Comparison of ENCODE assay signal across 20 cellular contexts in the genomic region with DNA sequence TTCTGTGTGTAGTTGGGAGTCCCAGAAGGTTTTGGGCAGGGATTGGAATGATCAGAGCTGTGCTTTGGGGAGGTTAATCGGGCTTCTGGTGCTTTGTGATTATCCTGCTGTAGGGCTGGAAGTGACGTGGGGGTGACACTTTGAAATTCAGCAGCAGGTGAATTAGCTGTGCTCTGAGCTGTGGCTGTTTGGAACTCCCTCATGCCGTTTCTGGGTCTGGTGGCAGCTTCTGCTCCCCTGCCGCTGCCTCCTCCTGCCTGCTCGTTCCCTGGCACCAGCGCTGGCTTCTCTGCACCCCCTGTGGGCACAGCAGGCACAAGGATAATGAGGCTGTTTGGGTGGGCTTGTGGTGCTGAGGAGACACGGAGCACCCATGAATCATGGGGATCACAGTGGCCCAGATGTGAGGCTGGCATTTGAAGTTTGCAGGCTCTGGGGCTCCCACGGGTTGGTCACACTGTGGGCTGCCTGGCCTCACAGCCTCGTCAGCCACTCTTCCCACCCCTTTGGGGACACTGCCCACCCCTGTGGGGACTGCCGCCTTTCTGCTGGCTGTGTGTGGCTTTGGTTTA. TPM values are rescaled to one million over a fixed set of nuclear protein-coding genes. Genes with fewer than 3 reads are reported as not detected.
DNase-seq lines count a peak whose midpoint lies in the region; ATAC-seq and TF ChIP-seq lines count a peak whose summit lies in the region.
"Had no signal": no experiment of that assay in that cellular context is flagged by ENCODE, and none has a peak within 500 bp of the region (broad histone marks: within the 10 kb centered on the region; RNA-seq: fewer than 3 reads in every experiment).

No MANE protein-coding gene starts in this region.

- peak; percentile 43 for DNase-seq in right atrium auricular region (ENCODE audit: low spot score)
- no peak for DNase-seq in heart right ventricle
- DNase-seq in myocyte (ENCODE audit: low read depth), result peak; percentile 22
- DNase-seq in sciatic nerve (ENCODE audit: low spot score), result peak; percentile 44
- DNase-seq in SW480 (ENCODE audit: low spot score), result no peak
- no peak for DNase-seq in GM03348 (ENCODE audit: low spot score)
- no peak for DNase-seq in foreskin fibroblast
- no peak for DNase-seq in stimulated activated CD4-positive, alpha-beta T cell treated with anti-CD3 and anti-CD28 coated beads, Interleukin-4, amount 100 ng/mL, for 1 hour
- DNase-seq: CD4-positive, alpha-beta memory T cell; DMS153; GDM1; GOT3; KG1; NCI-H1417; NCI-H1930; NCI-H226; NCI-H524; SHP77 treated with DMSO at 0.1 percent for 48 hours had no signal

- no peak overlapping the region for H3K27ac ChIP-seq in right atrium auricular region
- no peak overlapping the region for H3K27ac ChIP-seq in heart right ventricle
- H3K27ac ChIP-seq: A549 had no signal

- H3K4me3 ChIP-seq in right atrium auricular region (no peak overlapping the region), heart right ventricle (no peak overlapping the region), foreskin fibroblast (ENCODE audit: low read depth in 1 of 2, low read length in 2 of 2) (no peak overlapping the region)
- H3K4me3 ChIP-seq: A549 had no signal

- no peak for TF ChIP-seq CTCF in right atrium auricular region (IDR thresholded peaks at IDR 0.05)
- TF ChIP-seq CTCF in heart right ventricle (IDR thresholded peaks at IDR 0.05), result no peak
- TF ChIP-seq CTCF in foreskin fibroblast (IDR thresholded peaks at IDR 0.05; ENCODE audit: low read depth, low read length), result no peak

- peaks cover 6% of the 10 kb centered on the region for H3K36me3 ChIP-seq in right atrium auricular region
- H3K36me3 ChIP-seq in heart right ventricle, result peaks cover 0 to 60% (median 0%) of the 10 kb centered on the region in 9 donors

- intact Hi-C loops in heart right ventricle (cut with DNase I), result no loop called here
- intact Hi-C loops in sciatic nerve (cut with DNase I), result no loop called here

- ATAC-seq in heart right ventricle, result no peak
- ATAC-seq in sciatic nerve, result no peak
- ATAC-seq: A549, HepG2 had no signal

- no peaks in the 10 kb centered on the region for H3K4me1 ChIP-seq in right atrium auricular region
- peaks cover 0 to 10% (median 0%) of the 10 kb centered on the region in 9 donors for H3K4me1 ChIP-seq in heart right ventricle

- H3K27me3 ChIP-seq in right atrium auricular region (no peaks in the 10 kb centered on the region), heart right ventricle (no peaks in the 10 kb centered on the region)

- 91 to 94% methylated on average over 10 of the region's 10 CpGs for WGBS in heart right ventricle, 2 donors

- H3K9me3 ChIP-seq in right atrium auricular region (no peaks in the 10 kb centered on the region), heart right ventricle (no peaks in the 10 kb centered on the region)
- H3K9me3 ChIP-seq: A549 had no signal

RNA-seq across cellular contexts. Expression of a gene that starts 49.7 kb away (rescaled TPM):
- total RNA-seq in right atrium auricular region, result 10 to 100 TPM; 11.5 to 15.4 TPM
- total RNA-seq in heart right ventricle, result 10 to 100 TPM; 14.6 to 27.9 (median 18.0) TPM
- polyA plus RNA-seq in heart right ventricle, result 10 to 100 TPM in 1 of 2 donors, 1 to 10 TPM in 1; 7.2 to 13.2 TPM
- 15.9 and 21.8 TPM in 2 replicates for total RNA-seq in myocyte
- polyA plus RNA-seq in myocyte (2012), result 27.4 TPM
- total RNA-seq in sciatic nerve, result 36.3 TPM

Comparison
In these comparisons a context has a peak if more than half of its experiments do, and no peak if none do; other contexts are left out.
1. DNase-seq: peak in right atrium auricular region (single experiment), myocyte (single experiment) and sciatic nerve (single experiment); none in heart right ventricle (0 of 2), SW480 (single experiment), GM03348 (single experiment), foreskin fibroblast (0 of 2) and stimulated activated CD4-positive, alpha-beta T cell treated with anti-CD3 and anti-CD28 coated beads, Interleukin-4, amount 100 ng/mL, for 1 hour (single experiment).